ENCODE assay signal across 17 cellular contexts in the genomic region with DNA sequence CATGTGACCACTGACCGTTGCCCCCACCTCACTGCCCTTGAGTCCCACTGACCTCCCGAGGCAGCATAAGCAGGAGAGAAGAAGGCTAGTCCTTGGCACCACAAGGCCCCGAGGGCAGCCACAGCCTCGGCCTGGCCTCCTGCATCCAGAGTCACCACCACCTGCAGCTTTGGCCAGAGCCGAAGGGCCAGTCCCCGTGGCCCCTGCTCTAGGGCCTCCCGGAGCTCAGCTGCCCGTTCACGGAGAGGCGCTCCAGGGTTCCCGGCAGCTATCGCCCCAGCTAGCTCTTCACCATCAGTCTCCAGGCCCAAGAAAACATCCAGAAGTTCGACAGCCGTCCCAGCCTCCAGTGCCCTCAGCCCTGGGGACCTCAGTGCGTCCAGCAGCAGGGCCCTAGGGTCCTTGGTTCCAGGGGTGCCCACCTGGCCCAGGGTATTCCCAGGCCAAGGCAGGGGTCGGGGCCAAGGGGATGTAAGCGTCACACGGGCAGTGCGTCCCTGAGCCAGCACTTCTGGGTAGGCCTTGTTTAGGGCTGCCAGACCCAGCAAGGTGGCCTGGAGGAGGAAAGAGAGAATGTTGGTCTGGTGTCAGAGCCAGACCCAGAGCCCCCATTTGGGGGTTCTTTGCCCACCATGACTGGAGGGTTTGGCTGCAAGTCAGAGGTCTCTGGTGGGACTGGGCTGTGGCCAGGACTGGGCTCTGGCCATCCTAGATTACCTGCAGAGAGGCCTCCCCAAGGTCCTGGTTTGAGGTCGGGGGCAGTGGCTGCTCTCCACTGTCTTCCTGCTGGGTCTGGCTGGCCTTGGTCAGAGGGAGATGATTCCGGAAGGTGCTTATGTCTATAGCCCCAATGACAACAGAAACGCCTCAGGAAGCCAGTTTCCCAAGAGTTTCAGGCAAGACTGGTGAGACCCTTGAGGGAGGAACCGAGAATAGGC. TPM values are rescaled to one million over a fixed set of nuclear protein-coding genes. Genes with fewer than 3 reads are reported as not detected.
DNase-seq lines count a peak whose midpoint lies in the region; ATAC-seq and TF ChIP-seq lines count a peak whose summit lies in the region.
"Had no signal": no experiment of that assay in that cellular context is flagged by ENCODE, and none has a peak within 500 bp of the region (broad histone marks: within the 10 kb centered on the region; RNA-seq: fewer than 3 reads in every experiment).

No MANE protein-coding gene starts in this region.

- H3K36me3 Mint-ChIP-seq in CD4-positive, CD25-positive, alpha-beta regulatory T cell, result peaks cover 4% of the 10 kb centered on the region
- H3K36me3 Mint-ChIP-seq in activated CD8-positive, alpha-beta T cell treated with anti-CD3 and anti-CD28 coated beads for 36 hours (ENCODE audit: low read depth), result no peaks in the 10 kb centered on the region
- peaks cover 0 to 3% (median 0%) of the 10 kb centered on the region in 5 donors for H3K36me3 Mint-ChIP-seq in naive thymus-derived CD4-positive, alpha-beta T cell
- H3K36me3 Mint-ChIP-seq: mesothelial cell of epicardium had no signal

- POLR2A ChIA-PET in activated CD8-positive, alpha-beta T cell treated with anti-CD3 and anti-CD28 coated beads for 36 hours (lab: Charles Lee), result no interaction called here
- POLR2A ChIA-PET in naive thymus-derived CD4-positive, alpha-beta T cell (lab: Charles Lee), result interaction anchor here (0.6 to 0.7 kb wide), 2 partner anchors 72 to 113 kb away, joined by 3 read pairs; no protein-coding TSS in a partner anchor

- H3K79me2 ChIP-seq in DND-41 (ENCODE audit: insufficient read depth, low read length), result peaks cover 7% of the 10 kb centered on the region; the same call in 1 of the 2 replicates

- no peaks in the 10 kb centered on the region for H3K27me3 ChIP-seq in CD4-positive, CD25-positive, alpha-beta regulatory T cell (ENCODE audit: control insufficient read depth, insufficient read depth, low read length)
- H3K27me3 ChIP-seq in DND-41 (ENCODE audit: insufficient read depth, low read length, poor library complexity), result no peaks in the 10 kb centered on the region
- H3K27me3 ChIP-seq in naive thymus-derived CD4-positive, alpha-beta T cell (ENCODE audit: control insufficient read depth in 2 of 2, insufficient read depth in 2 of 2, low read length in 2 of 2), result no peaks in the 10 kb centered on the region
- H3K27me3 ChIP-seq: testis had no signal

- intact Hi-C loops in activated CD8-positive, alpha-beta T cell treated with anti-CD3 and anti-CD28 coated beads for 36 hours (cut with micrococcal nuclease), result no loop called here
- intact Hi-C loops in naive thymus-derived CD4-positive, alpha-beta T cell (cut with micrococcal nuclease), result loop anchor here (5.0 to 10.0 kb wide), 4 partner anchors 55 to 830 kb away; a partner anchor contains a TSS

- peaks cover 18% of the 10 kb centered on the region for H3K4me1 ChIP-seq in CD4-positive, CD25-positive, alpha-beta regulatory T cell (ENCODE audit: control insufficient read depth, insufficient read depth, low read length, poor library complexity, severe bottlenecking)
- peaks cover 32% of the 10 kb centered on the region for H3K4me1 ChIP-seq in DND-41 (ENCODE audit: insufficient read depth, low read length)
- H3K4me1 ChIP-seq in naive thymus-derived CD4-positive, alpha-beta T cell (ENCODE audit: control insufficient read depth in 2 of 2, insufficient read depth in 2 of 2, low read length in 2 of 2), result peaks cover 4 to 19% of the 10 kb centered on the region in 2 donors

- peak overlapping the region; percentile 77 to 97 (median 96) for H3K4me3 Mint-ChIP-seq in CD4-positive, CD25-positive, alpha-beta regulatory T cell
- peak overlapping the region; percentile 88 for H3K4me3 Mint-ChIP-seq in activated CD8-positive, alpha-beta T cell treated with anti-CD3 and anti-CD28 coated beads for 36 hours
- peak overlapping the region; percentile 36 to 99 (median 95) for H3K4me3 Mint-ChIP-seq in naive thymus-derived CD4-positive, alpha-beta T cell

- H4K20me1 ChIP-seq in DND-41 (ENCODE audit: insufficient read depth, low read length), result no peaks in the 10 kb centered on the region

- H3K9ac ChIP-seq in DND-41 (ENCODE audit: low read depth, low read length), result peak overlapping the region; percentile 63

- no peaks in the 10 kb centered on the region for H3K9me3 ChIP-seq in CD4-positive, CD25-positive, alpha-beta regulatory T cell (ENCODE audit: control insufficient read depth in 2 of 2, low read length in 2 of 2)
- H3K9me3 ChIP-seq in DND-41 (ENCODE audit: insufficient read depth, low read length, severe bottlenecking), result no peaks in the 10 kb centered on the region
- no peaks in the 10 kb centered on the region for H3K9me3 ChIP-seq in naive thymus-derived CD4-positive, alpha-beta T cell (ENCODE audit: control insufficient read depth in 2 of 3, low read length in 3 of 3)
- H3K9me3 ChIP-seq: testis had no signal

- TF ChIP-seq CTCF in DND-41 (IDR thresholded peaks at IDR 0.05; ENCODE audit: borderline replicate concordance, extremely low read depth, low read length, poor library complexity, severe bottlenecking), result no peak
- TF ChIP-seq CTCF in activated CD8-positive, alpha-beta T cell treated with anti-CD3 and anti-CD28 coated beads for 36 hours (IDR thresholded peaks at IDR 0.05), result no peak

- no peak overlapping the region for H3K4me3 ChIP-seq in CD4-positive, CD25-positive, alpha-beta regulatory T cell (ENCODE audit: low read depth, low read length)
- H3K4me3 ChIP-seq in DND-41 (ENCODE audit: low read depth in 1 of 2, low read length in 2 of 2), result peak overlapping the region in 1 of 2 experiments; percentile 92; a peak in 2 of 4 replicates
- no peak overlapping the region for H3K4me3 ChIP-seq in naive thymus-derived CD4-positive, alpha-beta T cell (ENCODE audit: low read length)
- H3K4me3 ChIP-seq: testis had no signal

- no peak overlapping the region for H3K27ac ChIP-seq in CD4-positive, CD25-positive, alpha-beta regulatory T cell (ENCODE audit: insufficient read depth, low read length, poor library complexity, severe bottlenecking)
- H3K27ac ChIP-seq in DND-41 (ENCODE audit: low read length), result no peak overlapping the region; the same call in 1 of the 2 replicates
- no peak overlapping the region for H3K27ac ChIP-seq in naive thymus-derived CD4-positive, alpha-beta T cell (ENCODE audit: low read depth, low read length)
- H3K27ac ChIP-seq: testis had no signal

- no peak for ATAC-seq in CD4-positive, CD25-positive, alpha-beta regulatory T cell (ENCODE audit: low read depth in 2 of 2)
- ATAC-seq in DND-41 (ENCODE audit: insufficient read depth, low read depth), result no peak
- ATAC-seq in activated CD8-positive, alpha-beta T cell treated with anti-CD3 and anti-CD28 coated beads for 36 hours, result no peak
- no peak for ATAC-seq in naive thymus-derived CD4-positive, alpha-beta T cell
- no peak for ATAC-seq in HG03442 (IDR thresholded peaks at IDR 0.05; ENCODE audit: unreplicated experiment)

- H3K27me3 Mint-ChIP-seq in CD4-positive, CD25-positive, alpha-beta regulatory T cell, result no peaks in the 10 kb centered on the region
- no peaks in the 10 kb centered on the region for H3K27me3 Mint-ChIP-seq in activated CD8-positive, alpha-beta T cell treated with anti-CD3 and anti-CD28 coated beads for 36 hours
- H3K27me3 Mint-ChIP-seq in naive thymus-derived CD4-positive, alpha-beta T cell, result no peaks in the 10 kb centered on the region
- H3K27me3 Mint-ChIP-seq: progenitor cell of endocrine pancreas had no signal

- H3K9me3 Mint-ChIP-seq in CD4-positive, CD25-positive, alpha-beta regulatory T cell, result no peaks in the 10 kb centered on the region
- no peaks in the 10 kb centered on the region for H3K9me3 Mint-ChIP-seq in activated CD8-positive, alpha-beta T cell treated with anti-CD3 and anti-CD28 coated beads for 36 hours
- H3K9me3 Mint-ChIP-seq in naive thymus-derived CD4-positive, alpha-beta T cell, result peaks cover 0 to 1% (median 0%) of the 10 kb centered on the region in 11 donors
- H3K9me3 Mint-ChIP-seq: mesothelial cell of epicardium had no signal

- CTCF ChIA-PET in activated CD8-positive, alpha-beta T cell treated with anti-CD3 and anti-CD28 coated beads for 36 hours (lab: Charles Lee), result interaction anchor here (1.2 to 1.6 kb wide), 2 partner anchors 11 to 30 kb away, joined by 4 to 7 read pairs; no protein-coding TSS in a partner anchor
- CTCF ChIA-PET in naive thymus-derived CD4-positive, alpha-beta T cell (lab: Charles Lee), result no interaction called here

- DNase-seq in CD4-positive, CD25-positive, alpha-beta regulatory T cell, result no peak
- DNase-seq in DND-41, result no peak
- no peak for DNase-seq in activated CD8-positive, alpha-beta T cell treated with anti-CD3 and anti-CD28 coated beads for 36 hours
- no peak for DNase-seq in naive thymus-derived CD4-positive, alpha-beta T cell
- no peak for DNase-seq in NCI-H1048 (lab: John Stamatoyannopoulos, UW)
- DNase-seq in activated gamma-delta T cell treated with Interleukin-2 at 50 U/mL for 16 hours, result no peak
- DNase-seq: Kasumi-1; NCI-H1694 treated with DMSO at 0.1 percent for 48 hours; NCI-H510A; stimulated activated CD4-positive, alpha-beta T cell treated with anti-CD3 and anti-CD28 coated beads, Interleukin-15, amount 100 ng/mL, for 24 hours; testis had no signal

- H2AFZ ChIP-seq in DND-41 (ENCODE audit: low read depth, low read length), result no peak overlapping the region

- no peaks in the 10 kb centered on the region for H3K36me3 ChIP-seq in CD4-positive, CD25-positive, alpha-beta regulatory T cell (ENCODE audit: control insufficient read depth, insufficient read depth, low read length)
- H3K36me3 ChIP-seq in DND-41 (ENCODE audit: insufficient read depth, low read length), result 0 out of 2 replicates have a peak, but pooled peaks cover 4% of the 10 kb centered on the region
- peaks cover 0 to 3% (median 0%) of the 10 kb centered on the region in 3 experiments for H3K36me3 ChIP-seq in naive thymus-derived CD4-positive, alpha-beta T cell (ENCODE audit: control insufficient read depth in 2 of 3, insufficient read depth in 3 of 3, low read length in 3 of 3)

- H3K27ac Mint-ChIP-seq in CD4-positive, CD25-positive, alpha-beta regulatory T cell, result peak overlapping the region in 1 of 3 donors; percentile 51
- no peak overlapping the region for H3K27ac Mint-ChIP-seq in activated CD8-positive, alpha-beta T cell treated with anti-CD3 and anti-CD28 coated beads for 36 hours
- H3K27ac Mint-ChIP-seq in naive thymus-derived CD4-positive, alpha-beta T cell, result peak overlapping the region in 3 of 9 donors; percentile 36 to 73 (median 38)
- H3K27ac Mint-ChIP-seq: mesothelial cell of epicardium, progenitor cell of endocrine pancreas had no signal

- peaks cover 5 to 39% (median 11%) of the 10 kb centered on the region in 4 donors for H3K4me1 Mint-ChIP-seq in CD4-positive, CD25-positive, alpha-beta regulatory T cell
- H3K4me1 Mint-ChIP-seq in activated CD8-positive, alpha-beta T cell treated with anti-CD3 and anti-CD28 coated beads for 36 hours (ENCODE audit: low read depth), result peaks cover 17% of the 10 kb centered on the region
- peaks cover 18 to 33% (median 23%) of the 10 kb centered on the region in 7 donors for H3K4me1 Mint-ChIP-seq in naive thymus-derived CD4-positive, alpha-beta T cell

- H3K4me2 ChIP-seq in DND-41 (ENCODE audit: insufficient read depth, low read length), result peak overlapping the region; percentile 85

RNA-seq across cellular contexts. Expression of a gene that starts 1.8 kb away (rescaled TPM):
- total RNA-seq in CD4-positive, CD25-positive, alpha-beta regulatory T cell, result 13.6 TPM
- 10 to 100 TPM; 11.1 to 17.8 (median 13.2) TPM for polyA plus RNA-seq in CD4-positive, CD25-positive, alpha-beta regulatory T cell
- 10 to 100 TPM; 12.3 to 14.9 TPM for total RNA-seq in activated CD8-positive, alpha-beta T cell treated with anti-CD3 and anti-CD28 coated beads for 36 hours
- 10 to 100 TPM; 15.5 to 29.8 (median 19.9) TPM for total RNA-seq in naive thymus-derived CD4-positive, alpha-beta T cell
- polyA plus RNA-seq in naive thymus-derived CD4-positive, alpha-beta T cell, result 10 to 100 TPM; 15.2 to 17.4 TPM

RNA-seq across cellular contexts. Expression of a gene that starts 7.2 kb away (rescaled TPM):
- not detected for total RNA-seq in CD4-positive, CD25-positive, alpha-beta regulatory T cell
- polyA plus RNA-seq in CD4-positive, CD25-positive, alpha-beta regulatory T cell, result not detected
- total RNA-seq in activated CD8-positive, alpha-beta T cell treated with anti-CD3 and anti-CD28 coated beads for 36 hours, result not detected
- total RNA-seq in naive thymus-derived CD4-positive, alpha-beta T cell, result not detected
- not detected for polyA plus RNA-seq in naive thymus-derived CD4-positive, alpha-beta T cell
- total RNA-seq: mesothelial cell of epicardium; progenitor cell of endocrine pancreas; T-helper 1 cell treated with Interleukin-12 subunit alpha and Interleukin-12 subunit beta and Interleukin-4 antibody, amounts not matched to agents 30 ng/mL and 1 ng/mL, for 36 hours; testis had no signal
- polyA plus RNA-seq: esophagus, keratinocyte had no signal

RNA-seq across cellular contexts. Expression of a gene that starts 11.5 kb away (rescaled TPM):
- 0.47 TPM for total RNA-seq in CD4-positive, CD25-positive, alpha-beta regulatory T cell
- not detected for polyA plus RNA-seq in CD4-positive, CD25-positive, alpha-beta regulatory T cell
- total RNA-seq in activated CD8-positive, alpha-beta T cell treated with anti-CD3 and anti-CD28 coated beads for 36 hours, result under 1 TPM; 0.38 to 0.43 TPM
- under 1 TPM in 3 of 5 experiments, not detected in 2; 0.12 to 0.24 (median 0.16) TPM for total RNA-seq in naive thymus-derived CD4-positive, alpha-beta T cell
- polyA plus RNA-seq in naive thymus-derived CD4-positive, alpha-beta T cell, result under 1 TPM in 1 of 2 donors, not detected in 1; 0.07 TPM
- total RNA-seq: progenitor cell of endocrine pancreas had no signal
- polyA plus RNA-seq: keratinocyte had no signal

RNA-seq across cellular contexts. Expression of a gene that starts 37.7 kb away (rescaled TPM):
- total RNA-seq in CD4-positive, CD25-positive, alpha-beta regulatory T cell, result 93.7 TPM
- polyA plus RNA-seq in CD4-positive, CD25-positive, alpha-beta regulatory T cell, result 10 to 100 TPM; 56.0 to 98.5 (median 69.9) TPM
- total RNA-seq in activated CD8-positive, alpha-beta T cell treated with anti-CD3 and anti-CD28 coated beads for 36 hours, result 10 to 100 TPM; 30.7 to 32.5 TPM
- total RNA-seq in naive thymus-derived CD4-positive, alpha-beta T cell, result 10 to 100 TPM; 72.0 to 95.2 (median 75.4) TPM
- polyA plus RNA-seq in naive thymus-derived CD4-positive, alpha-beta T cell, result 10 to 100 TPM; 56.6 to 63.2 TPM
